In the genomic region with DNA sequence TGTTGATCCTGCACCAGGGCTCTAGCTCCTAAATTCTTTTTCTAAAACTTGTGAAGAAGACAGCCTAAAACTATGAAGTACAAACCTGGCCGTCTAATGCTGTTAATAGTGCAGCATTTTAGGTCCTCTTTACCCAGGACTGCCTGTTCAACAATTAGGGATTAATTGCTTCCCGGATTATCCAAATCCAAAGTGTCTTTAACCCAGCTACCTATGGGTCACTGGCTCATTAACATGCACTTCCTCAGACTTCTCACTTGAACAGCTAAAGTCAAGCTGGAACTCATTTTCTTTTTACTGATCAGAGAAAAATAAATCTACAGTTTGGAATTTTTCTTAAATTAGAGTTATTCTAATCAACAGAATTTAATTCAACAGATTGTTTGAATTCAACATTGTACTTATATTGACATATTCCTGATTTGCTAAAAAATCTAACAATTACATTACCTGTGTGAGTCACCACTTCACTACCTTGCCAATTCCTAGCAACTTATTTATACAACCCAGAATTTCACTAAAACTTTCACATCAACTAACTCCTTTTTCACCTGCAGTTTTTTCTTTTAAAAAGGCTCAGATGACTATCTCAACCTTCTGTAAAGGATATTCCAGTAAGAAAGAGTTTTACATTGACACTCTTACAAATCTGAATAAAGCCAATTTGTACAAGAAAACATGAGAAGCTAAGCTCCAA, we compare ENCODE assay signal across 8 cellular contexts. TPM values are rescaled to one million over a fixed set of nuclear protein-coding genes. Genes with fewer than 3 reads are reported as not detected.
DNase-seq lines count a peak whose midpoint lies in the region; ATAC-seq and TF ChIP-seq lines count a peak whose summit lies in the region.

No MANE protein-coding gene starts in this region.

- H3K4me1 ChIP-seq in iPS-20b (ENCODE audit: insufficient read depth, low read length) = peaks cover 19% of the 10 kb centered on the region; the same call in 1 of the 2 replicates

- no peaks in the 10 kb centered on the region for H3K9me3 ChIP-seq in iPS-20b (ENCODE audit: insufficient read depth, low read depth, low read length)

- H3K4me3 ChIP-seq in iPS-20b (ENCODE audit: low read length) = peak overlapping the region; percentile 100

- CTCF ChIA-PET in activated CD8-positive, alpha-beta T cell treated with anti-CD3 and anti-CD28 coated beads for 36 hours (lab: Charles Lee) = interaction anchor here (0.8 to 5.8 kb wide), 9 partner anchors 10 to 182 kb away, joined by 3 to 34 read pairs (median 5); partner anchors contain the start of gene COX20

- no peak overlapping the region for H3K27ac ChIP-seq in iPS-20b (ENCODE audit: low read length)

- intact Hi-C loops in activated CD8-positive, alpha-beta T cell treated with anti-CD3 and anti-CD28 coated beads for 36 hours (cut with micrococcal nuclease) = loop anchor here (5.0 kb wide), 1 partner anchor 181 kb away; no protein-coding TSS in a partner anchor

- no peak for ATAC-seq in activated CD8-positive, alpha-beta T cell treated with anti-CD3 and anti-CD28 coated beads for 36 hours
- no peak for ATAC-seq in omental fat pad (ENCODE audit: low FRiP score)

- H3K4me3 Mint-ChIP-seq in T-helper 1 cell treated with Interleukin-12 subunit alpha and Interleukin-12 subunit beta and Interleukin-4 antibody, amounts not matched to agents 30 μg/mL and 1 μg/mL, for 36 hours = peak overlapping the region; percentile 97
- H3K4me3 Mint-ChIP-seq in activated CD8-positive, alpha-beta T cell treated with anti-CD3 and anti-CD28 coated beads for 36 hours = peak overlapping the region; percentile 95

- POLR2A ChIA-PET in activated CD8-positive, alpha-beta T cell treated with anti-CD3 and anti-CD28 coated beads for 36 hours (lab: Charles Lee) = interaction anchor here (2.1 to 20.0 kb wide), 4 partner anchors 8 to 182 kb away, joined by 5 to 554 read pairs (median 73); partner anchors contain the start of gene COX20

- no peak for DNase-seq in T-helper 1 cell
- DNase-seq in activated CD8-positive, alpha-beta T cell treated with anti-CD3 and anti-CD28 coated beads for 36 hours = no peak
- DNase-seq in superior temporal gyrus (ENCODE audit: extremely low spot score) = peak; percentile 18
- no peak for DNase-seq in activated gamma-delta T cell treated with Interleukin-2 at 50 U/mL for 16 hours
- no peak for DNase-seq in NCI-H146 (lab: John Stamatoyannopoulos, UW)
- no peak for DNase-seq in omental fat pad (ENCODE audit: low spot score)

- no peaks in the 10 kb centered on the region for H3K27me3 ChIP-seq in iPS-20b (ENCODE audit: insufficient read depth, low read length)

- TF ChIP-seq CTCF in activated CD8-positive, alpha-beta T cell treated with anti-CD3 and anti-CD28 coated beads for 36 hours (IDR thresholded peaks at IDR 0.05) = no peak
- TF ChIP-seq CTCF in omental fat pad (IDR thresholded peaks at IDR 0.05) = no peak

- peak overlapping the region; percentile 76 for H3K27ac Mint-ChIP-seq in T-helper 1 cell treated with Interleukin-12 subunit alpha and Interleukin-12 subunit beta and Interleukin-4 antibody, amounts not matched to agents 30 μg/mL and 1 μg/mL, for 36 hours
- peak overlapping the region; percentile 72 for H3K27ac Mint-ChIP-seq in activated CD8-positive, alpha-beta T cell treated with anti-CD3 and anti-CD28 coated beads for 36 hours

- peaks cover 73% of the 10 kb centered on the region for H3K36me3 ChIP-seq in iPS-20b (ENCODE audit: insufficient read depth, low read depth, low read length)

- H3K9ac ChIP-seq in iPS-20b (ENCODE audit: low read depth, low read length) = peak overlapping the region; percentile 100; the same call in 1 of the 2 replicates

- H3K36me3 Mint-ChIP-seq in T-helper 1 cell treated with Interleukin-12 subunit alpha and Interleukin-12 subunit beta and Interleukin-4 antibody, amounts not matched to agents 30 μg/mL and 1 μg/mL, for 36 hours (ENCODE audit: low read depth) = peaks cover 65% of the 10 kb centered on the region
- H3K36me3 Mint-ChIP-seq in activated CD8-positive, alpha-beta T cell treated with anti-CD3 and anti-CD28 coated beads for 36 hours (ENCODE audit: low read depth) = peaks cover 72% of the 10 kb centered on the region

- H3K9me3 Mint-ChIP-seq in T-helper 1 cell treated with Interleukin-12 subunit alpha and Interleukin-12 subunit beta and Interleukin-4 antibody, amounts not matched to agents 30 μg/mL and 1 μg/mL, for 36 hours = no peaks in the 10 kb centered on the region
- H3K9me3 Mint-ChIP-seq in activated CD8-positive, alpha-beta T cell treated with anti-CD3 and anti-CD28 coated beads for 36 hours = no peaks in the 10 kb centered on the region

- no peaks in the 10 kb centered on the region for H3K27me3 Mint-ChIP-seq in T-helper 1 cell treated with Interleukin-12 subunit alpha and Interleukin-12 subunit beta and Interleukin-4 antibody, amounts not matched to agents 30 μg/mL and 1 μg/mL, for 36 hours (ENCODE audit: low read depth)
- H3K27me3 Mint-ChIP-seq in activated CD8-positive, alpha-beta T cell treated with anti-CD3 and anti-CD28 coated beads for 36 hours = no peaks in the 10 kb centered on the region

- H3K4me1 Mint-ChIP-seq in T-helper 1 cell treated with Interleukin-12 subunit alpha and Interleukin-12 subunit beta and Interleukin-4 antibody, amounts not matched to agents 30 μg/mL and 1 μg/mL, for 36 hours (ENCODE audit: low read depth) = peaks cover 61% of the 10 kb centered on the region
- H3K4me1 Mint-ChIP-seq in activated CD8-positive, alpha-beta T cell treated with anti-CD3 and anti-CD28 coated beads for 36 hours (ENCODE audit: low read depth) = peaks cover 56% of the 10 kb centered on the region

RNA-seq across cellular contexts. Expression of gene HNRNPU, which starts 3.3 kb away (rescaled TPM):
- total RNA-seq in activated CD8-positive, alpha-beta T cell treated with anti-CD3 and anti-CD28 coated beads for 36 hours = 100 to 1,000 TPM; 469 to 474 TPM
- total RNA-seq in omental fat pad = 100 to 1,000 TPM; 325 to 565 (median 451) TPM

RNA-seq across cellular contexts. Expression of gene COX20, which starts 25.6 kb away (rescaled TPM):
- 10 to 100 TPM; 33.1 to 34.7 TPM for total RNA-seq in activated CD8-positive, alpha-beta T cell treated with anti-CD3 and anti-CD28 coated beads for 36 hours
- total RNA-seq in omental fat pad = 10 to 100 TPM; 19.4 to 43.2 (median 24.1) TPM
